In genomic region chr17:21075739-21076085, GRCh38 we compare ENCODE assay signal across 18 cellular contexts. TPM values are rescaled to one million over a fixed set of nuclear protein-coding genes. Genes with fewer than 3 reads are reported as not detected.
A peak's percentile ranks its signal among the peaks of the same experiment; 100 is the strongest.
DNase-seq lines count a peak whose midpoint lies in the region; ATAC-seq, FAIRE-seq and TF ChIP-seq lines count a peak whose summit lies in the region.
"Had no signal": no experiment of that assay in that cellular context is flagged by ENCODE, and none has a peak within 500 bp of the region (broad histone marks: within the 10 kb centered on the region; RNA-seq: fewer than 3 reads in every experiment).

No MANE protein-coding gene starts in this region.

- FAIRE-seq in H1 (lab: Jason Lieb, UNC), result no peak
- FAIRE-seq: GM12891 had no signal

- H3K27me3 Mint-ChIP-seq in nephron (ENCODE audit: low read depth), result peaks cover 4% of the 10 kb centered on the region
- H3K27me3 Mint-ChIP-seq in T-helper 17 cell, result peaks cover 36% of the 10 kb centered on the region

- CTCF ChIA-PET in H1 (lab: Charles Lee; ENCODE audit: partially characterized antibody), result interaction anchor here (0.9 to 1.0 kb wide), 2 partner anchors 10 to 42 kb away, joined by 3 to 4 read pairs; no protein-coding TSS in a partner anchor

- POLR2A ChIA-PET in H1 (lab: Charles Lee; ENCODE audit: partially characterized antibody), result interaction anchor here (1.1 kb wide), 1 partner anchor 23 kb away, joined by 3 read pairs; no protein-coding TSS in a partner anchor

- no peak for TF ChIP-seq EP300 in H1 (IDR thresholded peaks at IDR 0.05; ENCODE audit: borderline replicate concordance in 1 of 2, low read depth in 2 of 2, low read length in 2 of 2)

- H3K14ac ChIP-seq in H1 (ENCODE audit: insufficient read length), result no peak overlapping the region

- no peak overlapping the region for H2BK5ac ChIP-seq in H1 (ENCODE audit: low read depth, low read length)

- 84% methylated on average over 11 of the region's 11 CpGs; no CpG with 5 or more reads in 1 of the 2 experiments for WGBS in H1 (ENCODE audit: extremely low coverage in 1 of 2, insufficient coverage in 1 of 2, insufficient read length in 1 of 2, insufficient replicate concordance in 2 of 2, low coverage in 1 of 2, low lambda C conversion rate in 2 of 2, missing lambda C conversion rate in 1 of 2), 2 experiments

- H3K9me3 Mint-ChIP-seq in nephron, result peaks cover 3% of the 10 kb centered on the region

- H3K4me2 ChIP-seq in H1 (ENCODE audit: insufficient read depth in 1 of 2, low read depth in 2 of 2, low read length in 2 of 2), result no peak overlapping the region

- H3K18ac ChIP-seq in H1 (ENCODE audit: extremely low read depth, low read length), result peak overlapping the region; percentile 24; the same call in 1 of the 2 replicates

- H3K27ac Mint-ChIP-seq in nephron (peak overlapping the region in 2 of 3 experiments; percentile 67 to 78), T-helper 17 cell (no peak overlapping the region)

- H2AK5ac ChIP-seq in H1 (ENCODE audit: low read depth, low read length), result no peak overlapping the region

- DNase-seq in NCI-H82 (lab: John Stamatoyannopoulos, UW), result peak; percentile 89
- no peak for DNase-seq in NCI-H82 treated with DMSO at 0.1 percent for 48 hours (lab: John Stamatoyannopoulos, UW; ENCODE audit: unreplicated experiment)
- DNase-seq in H1 (ENCODE audit: low read depth in 1 of 2, low spot score in 2 of 2), result no peak
- no peak for DNase-seq in activated effector memory CD4-positive, alpha-beta T cell treated with anti-CD3 and anti-CD28 coated beads, Interleukin-2, amount 50 U/mL, for 16 hours
- no peak for DNase-seq in T-helper 17 cell
- DNase-seq: activated naive CD4-positive, alpha-beta T cell; BE2C; GDM1; NCI-H1092; stimulated activated CD4-positive, alpha-beta T cell treated with anti-CD3 and anti-CD28 coated beads, Interleukin-4, amount 100 ng/mL, for 4 hours had no signal

- TF ChIP-seq RAD21 in H1 (IDR thresholded peaks at IDR 0.05 in 1 of 2, conservative IDR thresholded peaks at IDR 0.05 in 1 of 2; ENCODE audit: low read depth in 2 of 2, low read length in 2 of 2), result no peak

- H3K36me3 ChIP-seq in H1 (ENCODE audit: control insufficient read depth in 2 of 4, insufficient read depth in 4 of 4, low read length in 3 of 4), result no peaks in the 10 kb centered on the region
- H3K36me3 ChIP-seq: BE2C, tibial nerve had no signal

- no peaks in the 10 kb centered on the region for H3K79me1 ChIP-seq in H1 (ENCODE audit: low read depth, low read length)

- no peak overlapping the region for H4K91ac ChIP-seq in H1 (replicated peaks; ENCODE audit: insufficient read length, low read length)

- H3K27ac ChIP-seq in H1 (ENCODE audit: low read depth, low read length), result no peak overlapping the region; the same call in 1 of the 2 replicates
- peak overlapping the region; percentile 80 for H3K27ac ChIP-seq in temporal lobe (ENCODE audit: low read depth, low read length)
- H3K27ac ChIP-seq: 22Rv1, body of pancreas, HL-60 had no signal

- H3K9me3 ChIP-seq in H1 (ENCODE audit: insufficient read depth in 2 of 2, low read depth in 1 of 2, low read length in 1 of 2) (no peaks in the 10 kb centered on the region; a peak in 1 of 4 replicates), T-helper 17 cell (ENCODE audit: control insufficient read depth, low read length, poor library complexity, severe bottlenecking) (no peaks in the 10 kb centered on the region)
- H3K9me3 ChIP-seq: BE2C, body of pancreas, tibial nerve had no signal

- H2BK15ac ChIP-seq in H1 (ENCODE audit: low read length), result no peak overlapping the region

- no peaks in the 10 kb centered on the region for H4K20me1 ChIP-seq in H1 (replicated peaks in 1 of 2; ENCODE audit: control insufficient read depth in 1 of 2, insufficient read depth in 2 of 2, low read length in 2 of 2)

- no peak for TF ChIP-seq CTCF in H1 (IDR thresholded peaks at IDR 0.05; ENCODE audit: control extremely low read depth in 1 of 3, insufficient read depth in 1 of 3, low read depth in 1 of 3, low read length in 3 of 3)
- TF ChIP-seq CTCF in nephron (IDR thresholded peaks at IDR 0.05; ENCODE audit: unreplicated experiment in 3 of 3), result no peak

- H3K36me3 Mint-ChIP-seq in nephron (ENCODE audit: low read depth) (no peaks in the 10 kb centered on the region), T-helper 17 cell (ENCODE audit: low read depth) (peaks cover 2% of the 10 kb centered on the region)

- H2BK20ac ChIP-seq in H1 (ENCODE audit: low read length), result no peak overlapping the region

- H3K4me1 Mint-ChIP-seq in nephron (peaks cover 52% of the 10 kb centered on the region), T-helper 17 cell (no peaks in the 10 kb centered on the region)

- no peak overlapping the region for H3K56ac ChIP-seq in H1 (replicated peaks; ENCODE audit: insufficient read length, low read depth, low read length)

- TF ChIP-seq POLR2A in H1 (IDR thresholded peaks at IDR 0.05; ENCODE audit: control extremely low read depth in 1 of 2, low read depth in 2 of 2, low read length in 2 of 2), result no peak

- H2BK120ac ChIP-seq in H1 (replicated peaks; ENCODE audit: low read depth, low read length), result no peak overlapping the region

- no peak overlapping the region for H2BK12ac ChIP-seq in H1 (ENCODE audit: low read depth, low read length)

- H3K23ac ChIP-seq in H1 (ENCODE audit: insufficient read length), result no peak overlapping the region

- H4K8ac ChIP-seq in H1 (ENCODE audit: extremely low read depth, insufficient read depth, low read length), result no peak overlapping the region

- no peaks in the 10 kb centered on the region for H3K27me3 ChIP-seq in H1 (replicated peaks in 1 of 4; ENCODE audit: control insufficient read depth in 3 of 4, extremely low read depth in 1 of 4, insufficient read depth in 3 of 4, low read length in 3 of 4)
- H3K27me3 ChIP-seq: BE2C, body of pancreas, tibial nerve had no signal

- H3K23me2 ChIP-seq in H1 (ENCODE audit: low read depth, low read length), result no peaks in the 10 kb centered on the region; the same call in 1 of the 2 replicates

- H3K79me2 ChIP-seq in H1 (ENCODE audit: control insufficient read depth in 1 of 2, insufficient read depth in 2 of 2, low read length in 2 of 2), result no peaks in the 10 kb centered on the region

- H3K4ac ChIP-seq in H1 (replicated peaks; ENCODE audit: insufficient read length, low read depth, low read length), result no peak overlapping the region

- H3K4me3 Mint-ChIP-seq in nephron (peak overlapping the region in 1 of 3 experiments; percentile 14), T-helper 17 cell (no peak overlapping the region)

- ATAC-seq in HG03442 (IDR thresholded peaks at IDR 0.05; ENCODE audit: unreplicated experiment) (no peak), T-helper 17 cell (no peak)
- ATAC-seq: body of pancreas had no signal

- 0 out of 2 replicates have a peak overlapping the region, but pooled peaks have one; percentile 8 for H2AFZ ChIP-seq in H1 (ENCODE audit: low read length)

- no peak overlapping the region for H4K5ac ChIP-seq in H1 (ENCODE audit: insufficient read length, low read depth, low read length)

- no peak overlapping the region for H3K9ac ChIP-seq in H1 (replicated peaks in 1 of 4; ENCODE audit: extremely low read depth in 1 of 4, low read depth in 3 of 4, low read length in 3 of 4)

- H3K4me3 ChIP-seq in H1 (ENCODE audit: extremely low read depth in 1 of 4, insufficient read depth in 2 of 4, low read depth in 3 of 4, low read length in 4 of 4), result no peak overlapping the region
- H3K4me3 ChIP-seq: body of pancreas, tibial nerve had no signal

- H3K4me1 ChIP-seq in H1 (replicated peaks in 1 of 4; ENCODE audit: control insufficient read depth in 3 of 4, insufficient read depth in 4 of 4, low read length in 3 of 4), result peaks cover 0 to 5% (median 0%) of the 10 kb centered on the region in 4 experiments; a peak in 2 of 7 replicates
- H3K4me1 ChIP-seq: BE2C, body of pancreas had no signal

TF ChIP-seq in H1, 55 proteins besides CTCF, POLR2A, EP300 and RAD21 (continues in another document):
- TF ChIP-seq RNF2 (IDR thresholded peaks at IDR 0.05; ENCODE audit: borderline replicate concordance, low read depth, low read length, missing control alignments, poor library complexity, severe bottlenecking) (no peak), TCF12 (IDR thresholded peaks at IDR 0.05; ENCODE audit: low read depth, low read length) (no peak), SAP30 (IDR thresholded peaks at IDR 0.05; ENCODE audit: insufficient read depth, insufficient replicate concordance, low read length) (no peak), KDM4A (IDR thresholded peaks at IDR 0.05; ENCODE audit: low read depth, low read length, severe bottlenecking) (no peak), TAF7 (optimal IDR thresholded peaks at IDR 0.05; ENCODE audit: borderline replicate concordance, low read depth, low read length) (no peak), SRF (IDR thresholded peaks at IDR 0.05; ENCODE audit: low read depth, low read length) (no peak), SP1 (IDR thresholded peaks at IDR 0.05; ENCODE audit: low read depth, low read length) (no peak), NRF1 (IDR thresholded peaks at IDR 0.05; ENCODE audit: low read depth, low read length) (no peak), JUN (IDR thresholded peaks at IDR 0.05; ENCODE audit: low read depth, low read length) (no peak), HDAC2 (IDR thresholded peaks at IDR 0.05; ENCODE audit: borderline replicate concordance in 1 of 2, low read depth in 2 of 2, low read length in 2 of 2) (no peak)

RNA-seq across cellular contexts. Expression of gene USP22, which starts 32.9 kb away (rescaled TPM):
- 316 and 321 TPM in 2 replicates for total RNA-seq in H1 (2021; fragmentation: NEBNext Ultra II Directional; extraction: Animal tissue kit (Norgen Biotek cat#: 25700))
- polyA plus RNA-seq in H1 (2011; rRNA removed), result 221 and 365 TPM in 2 replicates
- polyA plus RNA-seq in H1 (2011; cell fraction: cytosol; rRNA removed), result 169 TPM
- polyA plus RNA-seq in H1 (2011; cell fraction: nucleus; rRNA removed), result 298 TPM
- 171 to 196 TPM (median 176 TPM) in 4 replicates for polyA plus RNA-seq in H1 (2012, experiment 1 of 2)
- 106 TPM for polyA plus RNA-seq in H1 (2012, experiment 2 of 2)
- polyA plus RNA-seq in H1 (2013, experiment 1 of 2), result 137 TPM
- polyA plus RNA-seq in H1 (2013, experiment 2 of 2), result 124 TPM
- polyA minus RNA-seq in H1 (2011; rRNA and poly(A)+ RNA removed), result 456 and 459 TPM in 2 replicates
- polyA minus RNA-seq in H1 (2011; cell fraction: cytosol; rRNA and poly(A)+ RNA removed), result 270 TPM
- polyA minus RNA-seq in H1 (2011; cell fraction: nucleus; rRNA and poly(A)+ RNA removed), result 188 TPM
- total RNA-seq in temporal lobe (273 TPM), T-helper 17 cell (100 to 1,000 TPM; 158 to 177 TPM)

RNA-seq across cellular contexts. Expression of gene DHRS7B, which starts 51.1 kb away (rescaled TPM):
- total RNA-seq in H1 (2021; fragmentation: NEBNext Ultra II Directional; extraction: Animal tissue kit (Norgen Biotek cat#: 25700)), result 11.0 and 12.4 TPM in 2 replicates
- 23.0 and 27.9 TPM in 2 replicates for polyA plus RNA-seq in H1 (2011; rRNA removed)
- 26.3 TPM for polyA plus RNA-seq in H1 (2011; cell fraction: cytosol; rRNA removed)
- polyA plus RNA-seq in H1 (2011; cell fraction: nucleus; rRNA removed), result 20.1 TPM
- polyA plus RNA-seq in H1 (2012, experiment 1 of 2), result 15.5 to 23.1 TPM (median 19.3 TPM) in 4 replicates
- polyA plus RNA-seq in H1 (2012, experiment 2 of 2), result 8.7 TPM
- 28.4 TPM for polyA plus RNA-seq in H1 (2013, experiment 1 of 2)
- 34.2 TPM for polyA plus RNA-seq in H1 (2013, experiment 2 of 2)
- polyA minus RNA-seq in H1 (2011; rRNA and poly(A)+ RNA removed), result 31.5 and 36.8 TPM in 2 replicates
- polyA minus RNA-seq in H1 (2011; cell fraction: cytosol; rRNA and poly(A)+ RNA removed), result 12.3 TPM
- 16.1 TPM for polyA minus RNA-seq in H1 (2011; cell fraction: nucleus; rRNA and poly(A)+ RNA removed)
- 6.1 TPM for total RNA-seq in temporal lobe
- total RNA-seq in T-helper 17 cell, result 1 to 10 TPM; 6.7 to 7.0 TPM
